ENCODE assay signal across 11 cellular contexts in genomic region chr12:46494424-46494823, GRCh38.
A peak's percentile ranks its signal among the peaks of the same experiment; 100 is the strongest.
DNase-seq lines count a peak whose midpoint lies in the region; ATAC-seq and TF ChIP-seq lines count a peak whose summit lies in the region.
"Had no signal": no experiment of that assay in that cellular context is flagged by ENCODE, and none has a peak within 500 bp of the region (broad histone marks: within the 10 kb centered on the region; RNA-seq: fewer than 3 reads in every experiment).

No MANE protein-coding gene starts in this region.

- no peak overlapping the region for H3K4me3 ChIP-seq in ascending aorta
- H3K4me3 ChIP-seq in iPS-18a (ENCODE audit: low read length): peak overlapping the region; percentile 36
- no peak overlapping the region for H3K4me3 ChIP-seq in tibial artery

- H3K4me1 ChIP-seq in ascending aorta: peaks cover 11 to 36% of the 10 kb centered on the region in 2 donors
- H3K4me1 ChIP-seq in iPS-18a (ENCODE audit: control insufficient read depth, low read depth, low read length): peaks cover 17% of the 10 kb centered on the region
- peaks cover 0 to 61% (median 36%) of the 10 kb centered on the region in 4 donors for H3K4me1 ChIP-seq in tibial artery

- H3K27ac ChIP-seq in ascending aorta (peak overlapping the region; percentile 41 to 63), iPS-18a (ENCODE audit: low read length) (peak overlapping the region; percentile 77), tibial artery (peak overlapping the region; percentile 42 to 60)
- H3K27ac ChIP-seq: HL-60 had no signal

- H3K36me3 Mint-ChIP-seq in nephron progenitor cell (ENCODE audit: low read depth): no peaks in the 10 kb centered on the region

- intact Hi-C loops in ascending aorta (cut with DNase I): no loop called here
- intact Hi-C loops in tibial artery (cut with DNase I; ENCODE audit: low total_unique reads): no loop called here

- no peak overlapping the region for H3K9ac ChIP-seq in iPS-18a (ENCODE audit: low read length)

- H3K9me3 Mint-ChIP-seq in nephron progenitor cell: no peaks in the 10 kb centered on the region

- H3K4me3 Mint-ChIP-seq in nephron progenitor cell: no peak overlapping the region

- no peaks in the 10 kb centered on the region for H3K27me3 Mint-ChIP-seq in nephron progenitor cell (ENCODE audit: low read depth, poor library complexity)

- peaks cover 11% of the 10 kb centered on the region for H3K4me1 Mint-ChIP-seq in nephron progenitor cell

- DNase-seq in HS-27A (ENCODE audit: low read depth): peak; percentile 68
- DNase-seq in ascending aorta (ENCODE audit: low spot score in 2 of 2): no peak
- DNase-seq in tibial artery: no peak
- DNase-seq in SKM-1 (lab: John Stamatoyannopoulos, UW; ENCODE audit: unreplicated experiment): no peak
- no peak for DNase-seq in nephron progenitor cell
- no peak for DNase-seq in NCI-H1417 (lab: John Stamatoyannopoulos, UW)
- DNase-seq: activated CD4-positive, CD25-positive, alpha-beta regulatory T cell treated with anti-CD3 and anti-CD28 coated beads, Interleukin-2, amount 50 U/mL, for 72 hours; NCI-H510A had no signal

- H3K9me3 ChIP-seq in ascending aorta (no peaks in the 10 kb centered on the region), iPS-18a (ENCODE audit: control insufficient read depth, low read depth, low read length) (no peaks in the 10 kb centered on the region), tibial artery (no peaks in the 10 kb centered on the region)

- H3K27me3 ChIP-seq in ascending aorta (no peaks in the 10 kb centered on the region), iPS-18a (ENCODE audit: control insufficient read depth, insufficient read depth, low read length) (no peaks in the 10 kb centered on the region), tibial artery (no peaks in the 10 kb centered on the region)

- TF ChIP-seq CTCF in ascending aorta (IDR thresholded peaks at IDR 0.05) (no peak), tibial artery (IDR thresholded peaks at IDR 0.05) (no peak), nephron progenitor cell (IDR thresholded peaks at IDR 0.05) (no peak)

- H3K27ac Mint-ChIP-seq in nephron progenitor cell: no peak overlapping the region

- no peak for ATAC-seq in GM21526 (IDR thresholded peaks at IDR 0.05; ENCODE audit: low FRiP score, unreplicated experiment)

- H3K36me3 ChIP-seq in ascending aorta (no peaks in the 10 kb centered on the region), iPS-18a (ENCODE audit: control insufficient read depth, low read depth, low read length) (no peaks in the 10 kb centered on the region), tibial artery (no peaks in the 10 kb centered on the region)
